8 cellular contexts compared by ENCODE assay signal in the genomic region with DNA sequence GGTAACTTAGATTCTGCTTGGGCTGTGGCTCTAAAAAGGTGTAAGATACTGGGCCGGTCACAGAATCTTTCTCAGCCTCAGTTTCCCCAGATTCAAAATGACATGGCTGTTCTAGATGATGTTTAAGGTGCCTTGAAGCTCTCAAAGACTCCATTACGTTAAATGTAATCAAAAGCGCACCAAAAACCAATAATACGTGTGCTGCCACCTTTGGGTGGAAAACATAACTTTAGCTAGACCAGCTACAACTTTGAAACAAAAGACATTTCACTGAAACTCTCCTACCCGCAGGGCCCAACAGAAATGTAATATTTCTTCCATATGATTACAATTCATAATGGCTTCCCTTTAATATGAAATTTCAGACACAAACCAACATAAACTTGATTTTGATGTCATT. TPM values are rescaled to one million over a fixed set of nuclear protein-coding genes. Genes with fewer than 3 reads are reported as not detected.
DNase-seq lines count a peak whose midpoint lies in the region; ATAC-seq and TF ChIP-seq lines count a peak whose summit lies in the region.

No MANE protein-coding gene starts in this region.

- H3K9me3 ChIP-seq in HCT116 (ENCODE audit: control insufficient read depth in 1 of 2, insufficient read depth in 1 of 2, low read depth in 1 of 2, low read length in 2 of 2) (no peaks in the 10 kb centered on the region), WERI-Rb-1 (ENCODE audit: severe bottlenecking) (no peaks in the 10 kb centered on the region), neuronal stem cell (replicated peaks in 1 of 2; ENCODE audit: control insufficient read depth in 2 of 2, insufficient read depth in 1 of 2, low read depth in 1 of 2, low read length in 2 of 2) (no peaks in the 10 kb centered on the region)

- TF ChIP-seq RAD21 in HCT116 (IDR thresholded peaks at IDR 0.05; ENCODE audit: low read depth) = peak; percentile 62

- H3K9ac ChIP-seq in HCT116 (ENCODE audit: low read length) (no peak overlapping the region), neuronal stem cell (ENCODE audit: low read depth, low read length, poor library complexity) (no peak overlapping the region)

- H2AK5ac ChIP-seq in neuronal stem cell (ENCODE audit: low read depth, low read length) = no peak overlapping the region

- DNase-seq in AG09309 (ENCODE audit: low read depth) (no peak), HCT116 (ENCODE audit: low read depth, low spot score) (peak; percentile 18), WERI-Rb-1 (peak; percentile 26), kidney tubule cell (ENCODE audit: low spot score) (peak; percentile 13), neuronal stem cell (ENCODE audit: low spot score) (no peak), NCI-H2029 treated with DMSO at 0.1 percent for 48 hours (lab: John Stamatoyannopoulos, UW) (no peak)
- DNase-seq in activated CD4-positive, alpha-beta T cell treated with anti-CD3 and anti-CD28 coated beads for 1 hour = no peak

- no peak overlapping the region for H3K23ac ChIP-seq in neuronal stem cell (ENCODE audit: low read depth, low read length, poor library complexity)

- intact Hi-C loops in HCT116 (cut with micrococcal nuclease) = loop anchor here (5.0 kb wide), 1 partner anchor 588 kb away; no protein-coding TSS in a partner anchor

- H3K4me3 ChIP-seq in AG09309 (ENCODE audit: control insufficient read depth, low read depth, low read length) = no peak overlapping the region
- H3K4me3 ChIP-seq in HCT116 (replicated peaks in 1 of 2; ENCODE audit: low read depth in 1 of 2, low read length in 2 of 2) = no peak overlapping the region
- no peak overlapping the region for H3K4me3 ChIP-seq in WERI-Rb-1 (ENCODE audit: low read depth, low read length)
- H3K4me3 ChIP-seq in neuronal stem cell (ENCODE audit: low read length in 2 of 2) = no peak overlapping the region

- H4K20me1 ChIP-seq in HCT116 (ENCODE audit: insufficient read depth) = no peaks in the 10 kb centered on the region

- no TSS peak for BruUV-seq in HCT116 (replicated peaks; lab: Mats Ljungman, UMichigan)

- CTCF ChIA-PET in HCT116 (lab: Charles Lee) = interaction anchor here (0.7 to 1.3 kb wide), 12 partner anchors 8 to 1082 kb away, joined by 3 to 18 read pairs (median 4); no protein-coding TSS in a partner anchor

- no peaks in the 10 kb centered on the region for H3K36me3 ChIP-seq in HCT116 (ENCODE audit: control insufficient read depth in 1 of 2, insufficient read depth in 2 of 2, low read length in 2 of 2)
- no peaks in the 10 kb centered on the region for H3K36me3 ChIP-seq in WERI-Rb-1
- H3K36me3 ChIP-seq in neuronal stem cell (replicated peaks in 1 of 2; ENCODE audit: control insufficient read depth in 2 of 2, insufficient read depth in 2 of 2, low read length in 2 of 2) = no peaks in the 10 kb centered on the region

- H2BK15ac ChIP-seq in neuronal stem cell (ENCODE audit: low read length) = no peak overlapping the region

- peak; percentile 63 for ATAC-seq in HCT116
- ATAC-seq in HG03135 (IDR thresholded peaks at IDR 0.05; ENCODE audit: unreplicated experiment) = no peak

- POLR2A ChIA-PET in HCT116 (lab: Charles Lee) = interaction anchor here (1.5 kb wide), 1 partner anchor 35 kb away, joined by 4 read pairs; the partner anchor contains the start of gene PCSK5

- H3K27ac ChIP-seq in HCT116 (ENCODE audit: low read depth, low read length) = no peak overlapping the region
- no peak overlapping the region for H3K27ac ChIP-seq in WERI-Rb-1
- no peak overlapping the region for H3K27ac ChIP-seq in neuronal stem cell (replicated peaks; ENCODE audit: low read length)

- H2AFZ ChIP-seq in HCT116 (ENCODE audit: low read depth, low read length, poor library complexity, severe bottlenecking) (peak overlapping the region; percentile 56), neuronal stem cell (ENCODE audit: low read length) (no peak overlapping the region)

- H3K79me2 ChIP-seq in HCT116 (ENCODE audit: insufficient read depth, low read length) = no peaks in the 10 kb centered on the region

- no peak overlapping the region for H4K91ac ChIP-seq in neuronal stem cell (ENCODE audit: low read depth, low read length, poor library complexity)

- no CpG with 5 or more reads among the region's 5 CpGs for WGBS in neuronal stem cell (ENCODE audit: extremely low coverage in 2 of 2, insufficient read length in 2 of 2, insufficient replicate concordance in 1 of 2), 2 donors

- H2BK5ac ChIP-seq in neuronal stem cell (ENCODE audit: low read length) = no peak overlapping the region

- peak; percentile 34 for TF ChIP-seq CTCF in AG09309 (IDR thresholded peaks at IDR 0.05; ENCODE audit: control insufficient read depth, insufficient read depth, low read depth, low read length, missing control alignments)
- peak; percentile 38 to 59 (median 49); a peak in 5 of 6 replicates for TF ChIP-seq CTCF in HCT116 (IDR thresholded peaks at IDR 0.05 in 2 of 3, conservative IDR thresholded peaks at IDR 0.05 in 1 of 3; ENCODE audit: borderline replicate concordance in 1 of 3, insufficient read depth in 1 of 3, low read depth in 2 of 3, low read length in 2 of 3)
- peak; percentile 31; the same call in 1 of the 2 replicates for TF ChIP-seq CTCF in WERI-Rb-1 (IDR thresholded peaks at IDR 0.05; ENCODE audit: low read depth, low read length)

- no peak overlapping the region for H2BK120ac ChIP-seq in neuronal stem cell (ENCODE audit: low read depth, low read length)

- 0 out of 2 replicates have a peak, but pooled peaks cover 4% of the 10 kb centered on the region for H3K27me3 ChIP-seq in HCT116 (ENCODE audit: insufficient read depth, low read length)
- H3K27me3 ChIP-seq in WERI-Rb-1 (ENCODE audit: insufficient read depth, low read depth, severe bottlenecking) = no peaks in the 10 kb centered on the region
- H3K27me3 ChIP-seq in neuronal stem cell (ENCODE audit: control insufficient read depth in 3 of 3, insufficient read depth in 3 of 3, low read depth in 1 of 3, low read length in 3 of 3) = no peaks in the 10 kb centered on the region

- H3K4me2 ChIP-seq in HCT116 (ENCODE audit: low read length) = no peak overlapping the region
- no peak overlapping the region for H3K4me2 ChIP-seq in neuronal stem cell (ENCODE audit: insufficient read depth, low read length, poor library complexity, severe bottlenecking)

- no peaks in the 10 kb centered on the region for H3K9me2 ChIP-seq in HCT116 (ENCODE audit: insufficient read depth)

- no peak overlapping the region for H3K14ac ChIP-seq in neuronal stem cell (ENCODE audit: low read length)

- H3K4me1 ChIP-seq in HCT116 (ENCODE audit: control insufficient read depth in 1 of 2, insufficient read depth in 2 of 2, low read length in 2 of 2) (no peaks in the 10 kb centered on the region), neuronal stem cell (ENCODE audit: control insufficient read depth in 2 of 2, insufficient read depth in 1 of 2, low read depth in 1 of 2, low read length in 2 of 2) (peaks cover 0 to 4% of the 10 kb centered on the region in 2 donors)

- H3K4ac ChIP-seq in neuronal stem cell (ENCODE audit: low read length) = no peak overlapping the region

- no peaks in the 10 kb centered on the region for H3K79me1 ChIP-seq in neuronal stem cell (ENCODE audit: low read depth, low read length)

- RAD21 ChIA-PET in HCT116 (lab: Charles Lee; ENCODE audit: low non-redundant PET in 1 of 2, low total read pairs in 2 of 2, uncharacterized antibody in 2 of 2, unreplicated experiment in 2 of 2) = no interaction called here

- no peak overlapping the region for H4K8ac ChIP-seq in neuronal stem cell (ENCODE audit: low read depth, low read length)

- no peak for TF ChIP-seq POLR2A in HCT116 (IDR thresholded peaks at IDR 0.05; ENCODE audit: borderline replicate concordance, extremely low read depth, insufficient read depth, insufficient read length)

- no peak overlapping the region for H2BK12ac ChIP-seq in neuronal stem cell (ENCODE audit: low read length)

- no peak overlapping the region for H3K18ac ChIP-seq in neuronal stem cell (ENCODE audit: low read length)

TF ChIP-seq in HCT116, 20 proteins besides CTCF, POLR2A, EP300 and RAD21:
- no peak for TF ChIP-seq EZH2phosphoT487 (IDR thresholded peaks at IDR 0.05; ENCODE audit: borderline replicate concordance)
- TF ChIP-seq FOSL1 (IDR thresholded peaks at IDR 0.05; ENCODE audit: low read depth) = no peak
- no peak for TF ChIP-seq YY1 (IDR thresholded peaks at IDR 0.05; ENCODE audit: extremely low read depth, insufficient replicate concordance, low read depth, low read length)
- TF ChIP-seq MAX (IDR thresholded peaks at IDR 0.05) = no peak
- TF ChIP-seq SIN3A (IDR thresholded peaks at IDR 0.05; ENCODE audit: low read depth) = no peak
- TF ChIP-seq SRF (IDR thresholded peaks at IDR 0.05; ENCODE audit: low read depth) = no peak
- TF ChIP-seq, protein P1, sequence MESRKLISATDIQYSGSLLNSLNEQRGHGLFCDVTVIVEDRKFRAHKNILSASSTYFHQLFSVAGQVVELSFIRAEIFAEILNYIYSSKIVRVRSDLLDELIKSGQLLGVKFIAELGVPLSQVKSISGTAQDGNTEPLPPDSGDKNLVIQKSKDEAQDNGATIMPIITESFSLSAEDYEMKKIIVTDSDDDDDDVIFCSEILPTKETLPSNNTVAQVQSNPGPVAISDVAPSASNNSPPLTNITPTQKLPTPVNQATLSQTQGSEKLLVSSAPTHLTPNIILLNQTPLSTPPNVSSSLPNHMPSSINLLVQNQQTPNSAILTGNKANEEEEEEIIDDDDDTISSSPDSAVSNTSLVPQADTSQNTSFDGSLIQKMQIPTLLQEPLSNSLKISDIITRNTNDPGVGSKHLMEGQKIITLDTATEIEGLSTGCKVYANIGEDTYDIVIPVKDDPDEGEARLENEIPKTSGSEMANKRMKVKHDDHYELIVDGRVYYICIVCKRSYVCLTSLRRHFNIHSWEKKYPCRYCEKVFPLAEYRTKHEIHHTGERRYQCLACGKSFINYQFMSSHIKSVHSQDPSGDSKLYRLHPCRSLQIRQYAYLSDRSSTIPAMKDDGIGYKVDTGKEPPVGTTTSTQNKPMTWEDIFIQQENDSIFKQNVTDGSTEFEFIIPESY (IDR thresholded peaks at IDR 0.05; ENCODE audit: extremely low read depth, insufficient replicate concordance, low read length) = no peak

RNA-seq across cellular contexts. Expression of gene PCSK5, which starts 35.0 kb away (rescaled TPM):
- 6.9 TPM for total RNA-seq in HCT116 (2021; ENCODE audit: unreplicated experiment)
- 4.1 and 4.7 TPM in 2 replicates for polyA plus RNA-seq in HCT116 (2012)
- 17.2 TPM for polyA plus RNA-seq in neuronal stem cell (2013, experiment 1 of 2)
- 18.0 TPM for polyA plus RNA-seq in neuronal stem cell (2013, experiment 2 of 2)

Comparison
In these comparisons a context has a peak if more than half of its experiments do, and no peak if none do; other contexts are left out.
1. DNase-seq: peak in HCT116 (single experiment), WERI-Rb-1 (single experiment) and kidney tubule cell (single experiment); none in AG09309 (single experiment), neuronal stem cell (single experiment), NCI-H2029 treated with DMSO at 0.1 percent for 48 hours (single experiment) and activated CD4-positive, alpha-beta T cell treated with anti-CD3 and anti-CD28 coated beads for 1 hour (single experiment).
2. Peak in every context shown above with its lines, with median percentiles within 50 percentile points of each other: CTCF ChIP-seq.